In the genomic region with DNA sequence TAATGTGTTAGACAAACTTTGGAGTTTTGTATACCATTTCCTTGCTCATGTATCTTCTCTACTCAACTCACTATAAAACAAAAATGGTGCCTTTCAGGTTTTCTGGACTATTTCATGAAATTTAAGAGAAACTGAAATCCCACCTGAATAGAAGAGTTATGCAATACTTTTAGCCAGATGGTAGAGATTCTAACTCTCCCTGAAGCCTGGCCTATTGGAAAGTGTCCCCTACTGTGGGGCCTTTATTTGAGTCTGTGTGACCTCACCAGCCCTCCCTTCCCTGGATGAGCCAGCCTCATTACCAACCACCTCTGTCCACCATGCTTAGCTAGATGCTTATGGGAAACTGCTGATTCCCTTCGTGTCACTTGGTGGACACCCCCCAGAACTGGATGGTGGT, we compare ENCODE assay signal across 24 cellular contexts. TPM values are rescaled to one million over a fixed set of nuclear protein-coding genes. Genes with fewer than 3 reads are reported as not detected.
A peak's percentile ranks its signal among the peaks of the same experiment; 100 is the strongest.
DNase-seq lines count a peak whose midpoint lies in the region; ATAC-seq, FAIRE-seq and TF ChIP-seq lines count a peak whose summit lies in the region.
"Had no signal": no experiment of that assay in that cellular context is flagged by ENCODE, and none has a peak within 500 bp of the region (broad histone marks: within the 10 kb centered on the region; RNA-seq: fewer than 3 reads in every experiment).

No MANE protein-coding gene starts in this region.

- H2AFZ ChIP-seq in HepG2 (ENCODE audit: low read length) (no peak overlapping the region), K562 (ENCODE audit: low read depth, low read length) (no peak overlapping the region)
- H2AFZ ChIP-seq: GM23338 had no signal

- WGBS in heart right ventricle, 2 donors: 92 to 98% methylated on average over 1 of the region's 1 CpG
- WGBS in HepG2 (ENCODE audit: low lambda C conversion rate): 14% methylated on average over 1 of the region's 1 CpG
- WGBS in right lobe of liver (ENCODE audit: insufficient coverage, low coverage, low lambda C conversion rate, missing lambda C conversion rate): 88% methylated on average over 1 of the region's 1 CpG
- WGBS in K562 (ENCODE audit: insufficient coverage, low coverage, missing lambda C conversion rate): 13% methylated on average over 1 of the region's 1 CpG

- H3K4me2 ChIP-seq in HepG2 (ENCODE audit: low read depth, low read length): no peak overlapping the region
- no peak overlapping the region for H3K4me2 ChIP-seq in K562 (ENCODE audit: insufficient read depth, low read length)
- H3K4me2 ChIP-seq: BLaER1, GM23338 had no signal

- H3K9me3 ChIP-seq in heart right ventricle (no peaks in the 10 kb centered on the region), HepG2 (ENCODE audit: low read length) (no peaks in the 10 kb centered on the region), right lobe of liver (no peaks in the 10 kb centered on the region), K562 (replicated peaks; ENCODE audit: control insufficient read depth, insufficient read depth, low read depth, low read length) (no peaks in the 10 kb centered on the region)
- H3K9me3 ChIP-seq: BLaER1, Caco-2, HAP-1 had no signal

- H3K4me1 ChIP-seq in heart right ventricle (peaks cover 0 to 8% (median 0%) of the 10 kb centered on the region in 9 donors), HepG2 (ENCODE audit: insufficient read depth, low read length) (0 out of 2 replicates have a peak, but pooled peaks cover 6% of the 10 kb centered on the region), right lobe of liver (peaks cover 0 to 11% (median 2%) of the 10 kb centered on the region in 4 donors), K562 (replicated peaks in 1 of 2; ENCODE audit: control insufficient read depth in 2 of 2, insufficient read depth in 2 of 2, low read length in 2 of 2) (peaks cover 3 to 6% of the 10 kb centered on the region in 2 experiments; a peak in 4 of 5 replicates)
- H3K4me1 ChIP-seq: BLaER1, Caco-2, HAP-1 had no signal

- H3K36me3 ChIP-seq in heart right ventricle: peaks cover 0 to 15% (median 0%) of the 10 kb centered on the region in 9 donors
- no peaks in the 10 kb centered on the region for H3K36me3 ChIP-seq in HepG2 (replicated peaks in 1 of 2; ENCODE audit: control insufficient read depth in 1 of 2, insufficient read depth in 2 of 2, low read length in 2 of 2)
- no peaks in the 10 kb centered on the region for H3K36me3 ChIP-seq in right lobe of liver
- H3K36me3 ChIP-seq in K562 (ENCODE audit: control insufficient read depth, insufficient read depth, low read length): no peaks in the 10 kb centered on the region
- H3K36me3 ChIP-seq: HAP-1 had no signal

- no peak for TF ChIP-seq EP300 in HepG2 (IDR thresholded peaks at IDR 0.05; ENCODE audit: low read depth in 2 of 2, low read length in 2 of 2)
- no peak for TF ChIP-seq EP300 in HepG2 (CRISPR knock-in tag; IDR thresholded peaks at IDR 0.05; ENCODE audit: borderline replicate concordance)
- no peak for TF ChIP-seq EP300 in K562 (IDR thresholded peaks at IDR 0.05; ENCODE audit: low read length)

- intact Hi-C loops in Right ventricle myocardium inferior (cut with DNase I) (no loop called here), heart right ventricle (cut with DNase I) (no loop called here), HepG2 (cut with micrococcal nuclease; ENCODE audit: unreplicated experiment) (no loop called here), right lobe of liver (cut with DNase I) (no loop called here), K562 (cut with micrococcal nuclease) (no loop called here)

- H3K27me3 ChIP-seq in heart right ventricle: no peaks in the 10 kb centered on the region
- H3K27me3 ChIP-seq in HepG2 (ENCODE audit: control insufficient read depth in 1 of 2, insufficient read depth in 2 of 2, low read length in 2 of 2): no peaks in the 10 kb centered on the region
- no peaks in the 10 kb centered on the region for H3K27me3 ChIP-seq in right lobe of liver
- no peaks in the 10 kb centered on the region for H3K27me3 ChIP-seq in K562 (ENCODE audit: control insufficient read depth in 2 of 2, insufficient read depth in 2 of 2, low read length in 2 of 2)
- H3K27me3 ChIP-seq: BLaER1 had no signal

- in situ Hi-C loops in HepG2 (cut with HindIII; ENCODE audit: extremely low pct_ligation_motif_present, low pct_unique_long_range_greater_than_20kb): no loop called here
- in situ Hi-C loops in K562 (cut with MboI): no loop called here

- H3K9me1 ChIP-seq in K562 (ENCODE audit: control insufficient read depth, insufficient read depth, low read length): no peaks in the 10 kb centered on the region

- H3K4me3 ChIP-seq in heart right ventricle (no peak overlapping the region), HepG2 (replicated peaks in 1 of 3; ENCODE audit: insufficient read depth in 1 of 3, low read depth in 2 of 3, low read length in 3 of 3) (no peak overlapping the region), right lobe of liver (no peak overlapping the region), K562 (no peak overlapping the region)
- H3K4me3 ChIP-seq: BLaER1, GM12878, GM23338, HAP-1 had no signal

- no peak for DNase-seq in Right ventricle myocardium inferior (ENCODE audit: missing footprints)
- DNase-seq in heart right ventricle: no peak
- no peak for DNase-seq in HepG2 (ENCODE audit: low spot score)
- DNase-seq in right lobe of liver: no peak
- DNase-seq in K562 (ENCODE audit: extremely low read depth in 1 of 4, low spot score in 3 of 4): no peak
- DNase-seq in NCI-H1048 (lab: John Stamatoyannopoulos, UW): no peak
- DNase-seq in GM10266 (ENCODE audit: extremely low spot score): no peak
- DNase-seq in NCI-H1092 treated with DMSO at 0.1 percent for 48 hours (lab: John Stamatoyannopoulos, UW): no peak
- DNase-seq: Caco-2; CD4-positive, CD25-positive, alpha-beta regulatory T cell; CD8-positive, alpha-beta T cell; DMS153; DND-41; HFFc6 had no signal

- no peak overlapping the region for H3K9ac ChIP-seq in HepG2 (ENCODE audit: insufficient read depth, low read depth, low read length)
- H3K9ac ChIP-seq in K562 (ENCODE audit: insufficient read depth in 1 of 2, low read depth in 2 of 2, low read length in 2 of 2): no peak overlapping the region
- H3K9ac ChIP-seq: BLaER1 had no signal

- no peaks in the 10 kb centered on the region for H4K20me1 ChIP-seq in HepG2 (ENCODE audit: insufficient read depth, low read length)
- no peaks in the 10 kb centered on the region for H4K20me1 ChIP-seq in K562 (replicated peaks; ENCODE audit: control insufficient read depth, insufficient read depth, low read length)
- H4K20me1 ChIP-seq: BLaER1 had no signal

- H3K79me2 ChIP-seq in HepG2 (ENCODE audit: insufficient read depth, low read length) (no peaks in the 10 kb centered on the region), K562 (ENCODE audit: control insufficient read depth, insufficient read depth, low read length) (no peaks in the 10 kb centered on the region)

- BruUV-seq in HepG2 (replicated peaks; lab: Mats Ljungman, UMichigan) (no TSS peak), K562 (replicated peaks; lab: Mats Ljungman, UMichigan) (no TSS peak)

- POLR2A ChIA-PET in HepG2 (lab: Yijun Ruan, JAX) (no interaction called here), K562 (lab: Yijun Ruan, JAX) (interaction anchor here (2.7 kb wide), 1 partner anchor 10 kb away, joined by 11 read pairs; no protein-coding TSS in a partner anchor)

- CTCF ChIA-PET in HepG2 (lab: Yijun Ruan, JAX; ENCODE audit: low intra/inter-chr PET ratio, low total read pairs): no interaction called here
- CTCF ChIA-PET in K562 (lab: Yijun Ruan, JAX; ENCODE audit: low intra/inter-chr PET ratio): no interaction called here

- TF ChIP-seq CTCF in heart right ventricle (IDR thresholded peaks at IDR 0.05): no peak
- no peak for TF ChIP-seq CTCF in HepG2 (CRISPR knock-in tag; IDR thresholded peaks at IDR 0.05)
- no peak for TF ChIP-seq CTCF in right lobe of liver (IDR thresholded peaks at IDR 0.05)
- no peak for TF ChIP-seq CTCF in K562 (IDR thresholded peaks at IDR 0.05 in 2 of 3, conservative IDR thresholded peaks at IDR 0.05 in 1 of 3; ENCODE audit: insufficient read depth in 2 of 3, low read depth in 1 of 3, low read length in 3 of 3)
- TF ChIP-seq CTCF in GM10266 (IDR thresholded peaks at IDR 0.05; ENCODE audit: control insufficient read depth, insufficient read depth, low read depth, missing control alignments): no peak

- TF ChIP-seq RAD21 in HepG2 (CRISPR knock-in tag; IDR thresholded peaks at IDR 0.05): no peak
- no peak for TF ChIP-seq RAD21 in K562 (CRISPR knock-in tag; conservative IDR thresholded peaks at IDR 0.05 in 1 of 2, IDR thresholded peaks at IDR 0.05 in 1 of 2)

- ATAC-seq in Right ventricle myocardium inferior (peak; percentile 64), heart right ventricle (no peak), HepG2 (no peak), right lobe of liver (no peak), K562 (no peak)
- ATAC-seq: CD8-positive, alpha-beta T cell; GM12878; GM23338 had no signal

- no peak for TF ChIP-seq POLR2A in HepG2 (IDR thresholded peaks at IDR 0.05; ENCODE audit: insufficient read depth in 1 of 2, low read depth in 2 of 2, low read length in 2 of 2)
- TF ChIP-seq POLR2A in right lobe of liver (IDR thresholded peaks at IDR 0.05): no peak
- no peak for TF ChIP-seq POLR2A in K562 (conservative IDR thresholded peaks at IDR 0.05)

- FAIRE-seq in HepG2 (lab: Jason Lieb, UNC): no peak
- FAIRE-seq in K562 (lab: Jason Lieb, UNC): no peak
- FAIRE-seq: A204.1, G401.6, GM12878, GM19239, H54 had no signal

- H3K27ac ChIP-seq in heart right ventricle (no peak overlapping the region), HepG2 (ENCODE audit: extremely low read length, insufficient read depth, low read length) (no peak overlapping the region), right lobe of liver (no peak overlapping the region), K562 (ENCODE audit: extremely low read depth, low read depth, low read length) (no peak overlapping the region)
- H3K27ac ChIP-seq: 22Rv1, BLaER1, C4-2B had no signal

RNA-seq across cellular contexts. Expression of a gene that starts 35.5 kb away (rescaled TPM):
- 0.43 TPM for total RNA-seq in Right ventricle myocardium inferior
- under 1 TPM; 0.21 to 0.56 (median 0.39) TPM for total RNA-seq in heart right ventricle
- polyA plus RNA-seq in heart right ventricle: under 1 TPM; 0.25 to 0.59 TPM
- total RNA-seq in HepG2 (2016; rRNA removed; fragmentation: Illumina TruSeq; extraction: Trizol): 0.18 and 0.31 TPM in 2 replicates
- total RNA-seq in HepG2 (2016; cell fraction: cytosol; rRNA removed; fragmentation: Illumina TruSeq; extraction: Trizol; ENCODE audit: low read depth): 0.30 and 0.44 TPM in 2 replicates
- 0.17 and 0.22 TPM in 2 replicates for total RNA-seq in HepG2 (2016; cell fraction: insoluble cytoplasmic fraction; rRNA removed; fragmentation: Illumina TruSeq; extraction: Trizol)
- total RNA-seq in HepG2 (2016; cell fraction: membrane; rRNA removed; fragmentation: Illumina TruSeq; extraction: Trizol): 0.19 and 0.24 TPM in 2 replicates
- total RNA-seq in HepG2 (2016; cell fraction: nucleus; rRNA removed; fragmentation: Illumina TruSeq; extraction: Trizol): 0.44 and 0.71 TPM in 2 replicates
- 1.3 and 1.4 TPM in 2 replicates for polyA plus RNA-seq in HepG2 (2011; rRNA removed)
- 0.81 and 1.0 TPM in 2 replicates for polyA plus RNA-seq in HepG2 (2011; cell fraction: cytosol; rRNA removed)
- polyA plus RNA-seq in HepG2 (2011; cell fraction: nucleus; rRNA removed): 2.5 and 2.7 TPM in 2 replicates
- polyA plus RNA-seq in HepG2 (2012): 0.99 and 1.1 TPM in 2 replicates
- polyA plus RNA-seq in HepG2 (2016; cell fraction: cytosol; fragmentation: Illumina TruSeq; extraction: Trizol; ENCODE audit: low read depth): 0.06 and 0.09 TPM in 2 replicates
- polyA plus RNA-seq in HepG2 (2016; cell fraction: insoluble cytoplasmic fraction; fragmentation: Illumina TruSeq; extraction: Trizol; ENCODE audit: low read depth): 0.24 and 0.43 TPM in 2 replicates
- polyA plus RNA-seq in HepG2 (2016; cell fraction: membrane; fragmentation: Illumina TruSeq; extraction: Trizol; ENCODE audit: low read depth): 0.18 and 0.35 TPM in 2 replicates
- 1.3 TPM in 2 replicates for polyA plus RNA-seq in HepG2 (2016; cell fraction: nucleus; fragmentation: Illumina TruSeq; extraction: Trizol; ENCODE audit: insufficient read depth, low read depth)
- 0.51 and 0.80 TPM in 2 replicates for polyA minus RNA-seq in HepG2 (2011; rRNA and poly(A)+ RNA removed; ENCODE audit: low replicate concordance)
- not detected in 2 replicates for polyA minus RNA-seq in HepG2 (2011; cell fraction: cytosol; rRNA and poly(A)+ RNA removed)
- polyA minus RNA-seq in HepG2 (2011; cell fraction: nucleus; rRNA and poly(A)+ RNA removed): 0.90 and 1.5 TPM in 2 replicates
- total RNA-seq in right lobe of liver: under 1 TPM; 0.43 to 0.68 (median 0.56) TPM
- 4.0 and 5.3 TPM in 2 replicates for total RNA-seq in K562 (2011; cell fraction: chromatin; rRNA removed; ENCODE audit: low replicate concordance)
- 2.7 and 3.4 TPM in 2 replicates for total RNA-seq in K562 (2011; cell fraction: nucleolus; rRNA removed)
- 4.6 and 8.7 TPM in 2 replicates for total RNA-seq in K562 (2011; cell fraction: nucleoplasm; rRNA removed)
- total RNA-seq in K562 (2014; rRNA removed): 0.32 and 0.98 TPM in 2 replicates
- total RNA-seq in K562 (2014; rRNA removed; fragmentation: Illumina TruSeq; extraction: Trizol): 0.95 and 1.1 TPM in 2 replicates
- 0.94 and 1.3 TPM in 2 replicates for total RNA-seq in K562 (2015; rRNA removed; fragmentation: Illumina TruSeq; extraction: Trizol)
- 1.8 and 2.1 TPM in 2 replicates for total RNA-seq in K562 (2021)
- 3.1 and 3.4 TPM in 2 replicates for polyA plus RNA-seq in K562 (2011; rRNA removed)
- polyA plus RNA-seq in K562 (2011; cell fraction: cytosol; rRNA removed): 1.9 and 3.3 TPM in 2 replicates
- polyA plus RNA-seq in K562 (2011; cell fraction: nucleus; rRNA removed): 4.1 and 5.3 TPM in 2 replicates
- 1.9 and 3.5 TPM in 2 replicates for polyA plus RNA-seq in K562 (2012)
- 1.9 TPM in 2 replicates for polyA plus RNA-seq in K562 (2014; fragmentation: Illumina TruSeq; extraction: Trizol)
- polyA plus RNA-seq in K562 (2014; fragmentation: Nextera tagmentation; extraction: Ambion mirVana): under 1 TPM; 0.42 to 0.52 TPM
- polyA plus RNA-seq in K562 (2014; rRNA removed): 2.4 and 2.8 TPM in 2 replicates
- 1.5 and 1.8 TPM in 2 replicates for polyA minus RNA-seq in K562 (2011; rRNA and poly(A)+ RNA removed)
- polyA minus RNA-seq in K562 (2011; cell fraction: cytosol; rRNA and poly(A)+ RNA removed): 0.76 TPM in 1 of 2 replicates, not detected in the other
- polyA minus RNA-seq in K562 (2011; cell fraction: nucleus; rRNA and poly(A)+ RNA removed): 1.6 and 1.9 TPM in 2 replicates
